Comparison of ENCODE assay signal across 11 cellular contexts in the genomic region with DNA sequence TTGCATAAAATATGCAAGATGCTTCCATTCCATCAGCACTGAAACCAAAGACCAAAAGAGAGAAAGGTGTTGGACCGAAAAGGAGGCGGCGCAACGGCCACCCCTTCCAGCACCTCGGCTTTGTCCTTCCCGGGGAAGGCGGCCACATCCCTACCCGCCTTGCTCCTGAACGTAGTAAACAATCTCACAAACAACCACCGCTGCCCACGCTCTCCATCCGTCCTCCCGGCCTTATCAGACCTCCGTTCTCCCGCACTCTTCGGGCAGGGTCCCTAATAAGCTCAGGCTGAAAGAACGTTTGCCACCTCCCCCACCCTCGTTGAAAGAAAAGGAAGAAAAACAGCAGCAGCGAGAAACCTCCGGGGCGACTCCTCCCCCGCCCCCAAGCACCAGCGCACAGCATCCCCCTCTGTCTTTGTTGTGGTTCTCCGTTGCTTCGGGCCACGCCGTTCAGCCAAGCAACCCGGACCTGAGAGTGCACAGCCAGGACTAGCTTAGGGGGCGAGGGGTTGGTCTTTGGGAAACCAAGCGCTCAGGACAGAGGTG. TPM values are rescaled to one million over a fixed set of nuclear protein-coding genes. Genes with fewer than 3 reads are reported as not detected.
DNase-seq lines count a peak whose midpoint lies in the region; ATAC-seq, FAIRE-seq and TF ChIP-seq lines count a peak whose summit lies in the region.
"Had no signal": no experiment of that assay in that cellular context is flagged by ENCODE, and none has a peak within 500 bp of the region (broad histone marks: within the 10 kb centered on the region; RNA-seq: fewer than 3 reads in every experiment).

No MANE protein-coding gene starts in this region.

- POLR2A ChIA-PET in HepG2 (lab: Yijun Ruan, JAX), result no interaction called here

- H3K9me3 ChIP-seq in HepG2 (ENCODE audit: low read length) (no peaks in the 10 kb centered on the region), right lobe of liver (no peaks in the 10 kb centered on the region), RWPE2 (ENCODE audit: severe bottlenecking) (no peaks in the 10 kb centered on the region), iPS-18c (ENCODE audit: control insufficient read depth, insufficient read depth, low read length) (peaks cover 7% of the 10 kb centered on the region), ovary (peaks cover 0 to 4% of the 10 kb centered on the region in 2 donors)
- H3K9me3 ChIP-seq: left lung had no signal

- TF ChIP-seq POLR2A in HepG2 (IDR thresholded peaks at IDR 0.05; ENCODE audit: insufficient read depth in 1 of 2, low read depth in 2 of 2, low read length in 2 of 2) (no peak), right lobe of liver (IDR thresholded peaks at IDR 0.05) (no peak), ovary (IDR thresholded peaks at IDR 0.05) (no peak)

- H3K4me2 ChIP-seq in HepG2 (ENCODE audit: low read depth, low read length), result no peak overlapping the region

- H3K27me3 ChIP-seq in HepG2 (ENCODE audit: control insufficient read depth in 1 of 2, insufficient read depth in 2 of 2, low read length in 2 of 2) (peaks cover 0 to 74% of the 10 kb centered on the region in 2 experiments; a peak in 4 of 5 replicates), right lobe of liver (peaks cover 33 to 83% of the 10 kb centered on the region in 2 donors), RWPE2 (ENCODE audit: insufficient read depth, poor library complexity, severe bottlenecking) (peaks cover 86% of the 10 kb centered on the region), ovary (peaks cover 20% of the 10 kb centered on the region)

- FAIRE-seq in HepG2 (lab: Jason Lieb, UNC), result no peak
- FAIRE-seq: colon had no signal

- H4K20me1 ChIP-seq in HepG2 (ENCODE audit: insufficient read depth, low read length), result no peaks in the 10 kb centered on the region

- in situ Hi-C loops in HepG2 (cut with HindIII; ENCODE audit: extremely low pct_ligation_motif_present, low pct_unique_long_range_greater_than_20kb), result no loop called here

- TF ChIP-seq RAD21 in HepG2 (CRISPR knock-in tag; IDR thresholded peaks at IDR 0.05), result no peak

- CTCF ChIA-PET in HepG2 (lab: Yijun Ruan, JAX; ENCODE audit: low intra/inter-chr PET ratio, low total read pairs), result no interaction called here

- no peaks in the 10 kb centered on the region for H3K36me3 ChIP-seq in HepG2 (replicated peaks in 1 of 2; ENCODE audit: control insufficient read depth in 1 of 2, insufficient read depth in 2 of 2, low read length in 2 of 2)
- H3K36me3 ChIP-seq in right lobe of liver, result no peaks in the 10 kb centered on the region
- no peaks in the 10 kb centered on the region for H3K36me3 ChIP-seq in RWPE2 (ENCODE audit: low read depth)
- H3K36me3 ChIP-seq in ovary, result no peaks in the 10 kb centered on the region
- H3K36me3 ChIP-seq: left lung had no signal

- H3K9ac ChIP-seq in HepG2 (ENCODE audit: insufficient read depth, low read depth, low read length), result no peak overlapping the region

- WGBS in HepG2 (ENCODE audit: low lambda C conversion rate), result 59% methylated on average over 30 of the region's 30 CpGs
- 4% methylated on average over 28 of the region's 30 CpGs for WGBS in right lobe of liver (ENCODE audit: insufficient coverage, low coverage, low lambda C conversion rate, missing lambda C conversion rate)
- WGBS in ovary, 3 donors, result 4 to 5% (median 4%) methylated on average over 30 of the region's 30 CpGs

- TF ChIP-seq CTCF in HepG2 (CRISPR knock-in tag; IDR thresholded peaks at IDR 0.05) (no peak), right lobe of liver (IDR thresholded peaks at IDR 0.05) (no peak), RWPE2 (IDR thresholded peaks at IDR 0.05; ENCODE audit: poor library complexity, severe bottlenecking) (no peak), ovary (IDR thresholded peaks at IDR 0.05) (no peak)

- TF ChIP-seq EP300 in HepG2 (IDR thresholded peaks at IDR 0.05; ENCODE audit: low read depth in 2 of 2, low read length in 2 of 2) (no peak), HepG2 (CRISPR knock-in tag; IDR thresholded peaks at IDR 0.05; ENCODE audit: borderline replicate concordance) (no peak), ovary (IDR thresholded peaks at IDR 0.05) (no peak)

- ATAC-seq in HepG2 (peak; percentile 18; the same call in 2 of the 3 replicates), right lobe of liver (no peak), RWPE2 (ENCODE audit: low read depth) (no peak), GM18517 (IDR thresholded peaks at IDR 0.05; ENCODE audit: unreplicated experiment) (no peak), HG03280 (IDR thresholded peaks at IDR 0.05; ENCODE audit: unreplicated experiment) (no peak)
- ATAC-seq: left lung had no signal

- intact Hi-C loops in HepG2 (cut with micrococcal nuclease; ENCODE audit: unreplicated experiment), result no loop called here
- intact Hi-C loops in right lobe of liver (cut with DNase I), result loop anchor here in 1 of 2 donors (10.0 kb wide), 1 partner anchor 395 kb away; no protein-coding TSS in a partner anchor
- intact Hi-C loops in ovary (cut with DNase I), result loop anchor here in 1 of 4 donors (10.0 kb wide), 1 partner anchor 395 kb away; no protein-coding TSS in a partner anchor

- H3K4me3 ChIP-seq in HepG2 (replicated peaks in 1 of 3; ENCODE audit: insufficient read depth in 1 of 3, low read depth in 2 of 3, low read length in 3 of 3), result no peak overlapping the region
- no peak overlapping the region for H3K4me3 ChIP-seq in right lobe of liver
- H3K4me3 ChIP-seq in RWPE2 (ENCODE audit: severe bottlenecking), result peak overlapping the region; percentile 16
- H3K4me3 ChIP-seq in iPS-18c (ENCODE audit: insufficient read depth, low read depth, low read length), result peak overlapping the region; percentile 1
- no peak overlapping the region for H3K4me3 ChIP-seq in ovary
- H3K4me3 ChIP-seq: left lung had no signal

- H3K27ac ChIP-seq in HepG2 (ENCODE audit: extremely low read length, insufficient read depth, low read length) (no peak overlapping the region), right lobe of liver (no peak overlapping the region), RWPE2 (ENCODE audit: poor library complexity, severe bottlenecking) (no peak overlapping the region), ovary (no peak overlapping the region)
- H3K27ac ChIP-seq: left lung had no signal

- no peaks in the 10 kb centered on the region for H3K79me2 ChIP-seq in HepG2 (ENCODE audit: insufficient read depth, low read length)

- BruUV-seq in HepG2 (replicated peaks; lab: Mats Ljungman, UMichigan), result no TSS peak

- DNase-seq in HepG2 (ENCODE audit: low spot score) (no peak), right lobe of liver (no peak), RWPE2 (ENCODE audit: low spot score) (no peak), cortex of kidney (lab: John Stamatoyannopoulos, UW) (no peak), ovary (no peak)
- DNase-seq: GOT3 had no signal

- H2AFZ ChIP-seq in HepG2 (ENCODE audit: low read length), result no peak overlapping the region

- no peaks in the 10 kb centered on the region for H3K4me1 ChIP-seq in HepG2 (ENCODE audit: insufficient read depth, low read length)
- peaks cover 0 to 6% (median 0%) of the 10 kb centered on the region in 4 donors for H3K4me1 ChIP-seq in right lobe of liver
- H3K4me1 ChIP-seq in RWPE2 (ENCODE audit: insufficient read depth, poor library complexity, severe bottlenecking), result no peaks in the 10 kb centered on the region
- H3K4me1 ChIP-seq in ovary (ENCODE audit: insufficient read depth), result peaks cover 3% of the 10 kb centered on the region

RNA-seq across cellular contexts. Expression of a gene that starts 4.4 kb away (rescaled TPM):
- total RNA-seq in HepG2 (2016; rRNA removed; fragmentation: Illumina TruSeq; extraction: Trizol), result not detected in 2 replicates
- total RNA-seq in HepG2 (2016; cell fraction: cytosol; rRNA removed; fragmentation: Illumina TruSeq; extraction: Trizol; ENCODE audit: low read depth), result not detected in 2 replicates
- total RNA-seq in HepG2 (2016; cell fraction: insoluble cytoplasmic fraction; rRNA removed; fragmentation: Illumina TruSeq; extraction: Trizol), result not detected in 2 replicates
- not detected in 2 replicates for total RNA-seq in HepG2 (2016; cell fraction: membrane; rRNA removed; fragmentation: Illumina TruSeq; extraction: Trizol)
- not detected in 2 replicates for total RNA-seq in HepG2 (2016; cell fraction: nucleus; rRNA removed; fragmentation: Illumina TruSeq; extraction: Trizol)
- polyA plus RNA-seq in HepG2 (2011; rRNA removed), result not detected in 2 replicates
- not detected in 2 replicates for polyA plus RNA-seq in HepG2 (2011; cell fraction: cytosol; rRNA removed)
- not detected in 2 replicates for polyA plus RNA-seq in HepG2 (2011; cell fraction: nucleus; rRNA removed)
- polyA plus RNA-seq in HepG2 (2012), result not detected in 2 replicates
- not detected in 2 replicates for polyA plus RNA-seq in HepG2 (2016; cell fraction: cytosol; fragmentation: Illumina TruSeq; extraction: Trizol; ENCODE audit: low read depth)
- polyA plus RNA-seq in HepG2 (2016; cell fraction: insoluble cytoplasmic fraction; fragmentation: Illumina TruSeq; extraction: Trizol; ENCODE audit: low read depth), result not detected in 2 replicates
- not detected in 2 replicates for polyA plus RNA-seq in HepG2 (2016; cell fraction: membrane; fragmentation: Illumina TruSeq; extraction: Trizol; ENCODE audit: low read depth)
- polyA plus RNA-seq in HepG2 (2016; cell fraction: nucleus; fragmentation: Illumina TruSeq; extraction: Trizol; ENCODE audit: insufficient read depth, low read depth), result not detected in 2 replicates
- not detected in 2 replicates for polyA minus RNA-seq in HepG2 (2011; rRNA and poly(A)+ RNA removed; ENCODE audit: low replicate concordance)
- not detected in 2 replicates for polyA minus RNA-seq in HepG2 (2011; cell fraction: cytosol; rRNA and poly(A)+ RNA removed)
- not detected in 2 replicates for polyA minus RNA-seq in HepG2 (2011; cell fraction: nucleus; rRNA and poly(A)+ RNA removed)
- total RNA-seq in right lobe of liver, result not detected
- total RNA-seq in ovary, result not detected
- polyA plus RNA-seq in ovary, result not detected
- total RNA-seq: left lung had no signal

RNA-seq across cellular contexts. Expression of a gene that starts 13.2 kb away (rescaled TPM):
- total RNA-seq in HepG2 (2016; rRNA removed; fragmentation: Illumina TruSeq; extraction: Trizol) (not detected in 2 replicates), right lobe of liver (not detected), ovary (not detected)
- total RNA-seq in HepG2 (2016; cell fraction: cytosol; rRNA removed; fragmentation: Illumina TruSeq; extraction: Trizol; ENCODE audit: low read depth), result not detected in 2 replicates
- total RNA-seq in HepG2 (2016; cell fraction: insoluble cytoplasmic fraction; rRNA removed; fragmentation: Illumina TruSeq; extraction: Trizol), result not detected in 2 replicates
- not detected in 2 replicates for total RNA-seq in HepG2 (2016; cell fraction: membrane; rRNA removed; fragmentation: Illumina TruSeq; extraction: Trizol)
- total RNA-seq in HepG2 (2016; cell fraction: nucleus; rRNA removed; fragmentation: Illumina TruSeq; extraction: Trizol), result not detected in 2 replicates
- polyA plus RNA-seq in HepG2 (2011; rRNA removed) (not detected in 2 replicates), ovary (not detected)
- not detected in 2 replicates for polyA plus RNA-seq in HepG2 (2011; cell fraction: cytosol; rRNA removed)
- polyA plus RNA-seq in HepG2 (2011; cell fraction: nucleus; rRNA removed), result not detected in 2 replicates
- not detected in 2 replicates for polyA plus RNA-seq in HepG2 (2012)
- not detected in 2 replicates for polyA plus RNA-seq in HepG2 (2016; cell fraction: cytosol; fragmentation: Illumina TruSeq; extraction: Trizol; ENCODE audit: low read depth)
- polyA plus RNA-seq in HepG2 (2016; cell fraction: insoluble cytoplasmic fraction; fragmentation: Illumina TruSeq; extraction: Trizol; ENCODE audit: low read depth), result not detected in 2 replicates
- not detected in 2 replicates for polyA plus RNA-seq in HepG2 (2016; cell fraction: membrane; fragmentation: Illumina TruSeq; extraction: Trizol; ENCODE audit: low read depth)
- polyA plus RNA-seq in HepG2 (2016; cell fraction: nucleus; fragmentation: Illumina TruSeq; extraction: Trizol; ENCODE audit: insufficient read depth, low read depth), result not detected in 2 replicates
- polyA minus RNA-seq in HepG2 (2011; rRNA and poly(A)+ RNA removed; ENCODE audit: low replicate concordance), result not detected in 2 replicates
- not detected in 2 replicates for polyA minus RNA-seq in HepG2 (2011; cell fraction: cytosol; rRNA and poly(A)+ RNA removed)
- not detected in 2 replicates for polyA minus RNA-seq in HepG2 (2011; cell fraction: nucleus; rRNA and poly(A)+ RNA removed)
- total RNA-seq: left lung had no signal

RNA-seq across cellular contexts. Expression of a gene that starts 20.2 kb away (rescaled TPM):
- total RNA-seq in HepG2 (2016; rRNA removed; fragmentation: Illumina TruSeq; extraction: Trizol) (not detected in 2 replicates), right lobe of liver (not detected), ovary (not detected)
- total RNA-seq in HepG2 (2016; cell fraction: cytosol; rRNA removed; fragmentation: Illumina TruSeq; extraction: Trizol; ENCODE audit: low read depth), result not detected in 2 replicates
- total RNA-seq in HepG2 (2016; cell fraction: insoluble cytoplasmic fraction; rRNA removed; fragmentation: Illumina TruSeq; extraction: Trizol), result not detected in 2 replicates
- total RNA-seq in HepG2 (2016; cell fraction: membrane; rRNA removed; fragmentation: Illumina TruSeq; extraction: Trizol), result not detected in 2 replicates
- total RNA-seq in HepG2 (2016; cell fraction: nucleus; rRNA removed; fragmentation: Illumina TruSeq; extraction: Trizol), result not detected in 2 replicates
- polyA plus RNA-seq in HepG2 (2011; rRNA removed) (not detected in 2 replicates), ovary (not detected)
- polyA plus RNA-seq in HepG2 (2011; cell fraction: cytosol; rRNA removed), result not detected in 2 replicates
- polyA plus RNA-seq in HepG2 (2011; cell fraction: nucleus; rRNA removed), result not detected in 2 replicates
- polyA plus RNA-seq in HepG2 (2012), result not detected in 2 replicates
- polyA plus RNA-seq in HepG2 (2016; cell fraction: cytosol; fragmentation: Illumina TruSeq; extraction: Trizol; ENCODE audit: low read depth), result not detected in 2 replicates
- not detected in 2 replicates for polyA plus RNA-seq in HepG2 (2016; cell fraction: insoluble cytoplasmic fraction; fragmentation: Illumina TruSeq; extraction: Trizol; ENCODE audit: low read depth)
- not detected in 2 replicates for polyA plus RNA-seq in HepG2 (2016; cell fraction: membrane; fragmentation: Illumina TruSeq; extraction: Trizol; ENCODE audit: low read depth)
- polyA plus RNA-seq in HepG2 (2016; cell fraction: nucleus; fragmentation: Illumina TruSeq; extraction: Trizol; ENCODE audit: insufficient read depth, low read depth), result not detected in 2 replicates
- not detected in 2 replicates for polyA minus RNA-seq in HepG2 (2011; rRNA and poly(A)+ RNA removed; ENCODE audit: low replicate concordance)
- not detected in 2 replicates for polyA minus RNA-seq in HepG2 (2011; cell fraction: cytosol; rRNA and poly(A)+ RNA removed)
- polyA minus RNA-seq in HepG2 (2011; cell fraction: nucleus; rRNA and poly(A)+ RNA removed), result not detected in 2 replicates
- total RNA-seq: left lung had no signal

RNA-seq across cellular contexts. Expression of a gene that starts 27.7 kb away (rescaled TPM):
- total RNA-seq in HepG2 (2016; rRNA removed; fragmentation: Illumina TruSeq; extraction: Trizol), result not detected in 2 replicates
- total RNA-seq in HepG2 (2016; cell fraction: cytosol; rRNA removed; fragmentation: Illumina TruSeq; extraction: Trizol; ENCODE audit: low read depth), result not detected in 2 replicates
- not detected in 2 replicates for total RNA-seq in HepG2 (2016; cell fraction: insoluble cytoplasmic fraction; rRNA removed; fragmentation: Illumina TruSeq; extraction: Trizol)
- total RNA-seq in HepG2 (2016; cell fraction: membrane; rRNA removed; fragmentation: Illumina TruSeq; extraction: Trizol), result not detected in 2 replicates
- not detected in 2 replicates for total RNA-seq in HepG2 (2016; cell fraction: nucleus; rRNA removed; fragmentation: Illumina TruSeq; extraction: Trizol)
- not detected in 2 replicates for polyA plus RNA-seq in HepG2 (2011; rRNA removed)
- polyA plus RNA-seq in HepG2 (2011; cell fraction: cytosol; rRNA removed), result not detected in 2 replicates
- polyA plus RNA-seq in HepG2 (2011; cell fraction: nucleus; rRNA removed), result not detected in 2 replicates
- polyA plus RNA-seq in HepG2 (2012), result not detected in 2 replicates
- not detected in 2 replicates for polyA plus RNA-seq in HepG2 (2016; cell fraction: cytosol; fragmentation: Illumina TruSeq; extraction: Trizol; ENCODE audit: low read depth)
- not detected in 2 replicates for polyA plus RNA-seq in HepG2 (2016; cell fraction: insoluble cytoplasmic fraction; fragmentation: Illumina TruSeq; extraction: Trizol; ENCODE audit: low read depth)
- not detected in 2 replicates for polyA plus RNA-seq in HepG2 (2016; cell fraction: membrane; fragmentation: Illumina TruSeq; extraction: Trizol; ENCODE audit: low read depth)
- not detected in 2 replicates for polyA plus RNA-seq in HepG2 (2016; cell fraction: nucleus; fragmentation: Illumina TruSeq; extraction: Trizol; ENCODE audit: insufficient read depth, low read depth)
- polyA minus RNA-seq in HepG2 (2011; rRNA and poly(A)+ RNA removed; ENCODE audit: low replicate concordance), result 0.72 TPM in 1 of 2 replicates, not detected in the other
- polyA minus RNA-seq in HepG2 (2011; cell fraction: cytosol; rRNA and poly(A)+ RNA removed), result not detected in 2 replicates
- polyA minus RNA-seq in HepG2 (2011; cell fraction: nucleus; rRNA and poly(A)+ RNA removed), result not detected in 2 replicates
- not detected for total RNA-seq in right lobe of liver
- total RNA-seq in ovary, result 1 to 10 TPM in 2 of 7 donors, under 1 TPM in 1, not detected in 4; 0.61 to 1.3 (median 1.1) TPM
- under 1 TPM; 0.07 to 0.48 TPM for polyA plus RNA-seq in ovary
- total RNA-seq: left lung had no signal

RNA-seq across cellular contexts. Expression of a gene that starts 37.2 kb away (rescaled TPM):
- total RNA-seq in HepG2 (2016; rRNA removed; fragmentation: Illumina TruSeq; extraction: Trizol) (not detected in 2 replicates), right lobe of liver (not detected), ovary (1 to 10 TPM in 4 of 7 donors, under 1 TPM in 3; 0.38 to 3.2 (median 1.0) TPM)
- not detected in 2 replicates for total RNA-seq in HepG2 (2016; cell fraction: cytosol; rRNA removed; fragmentation: Illumina TruSeq; extraction: Trizol; ENCODE audit: low read depth)
- not detected in 2 replicates for total RNA-seq in HepG2 (2016; cell fraction: insoluble cytoplasmic fraction; rRNA removed; fragmentation: Illumina TruSeq; extraction: Trizol)
- not detected in 2 replicates for total RNA-seq in HepG2 (2016; cell fraction: membrane; rRNA removed; fragmentation: Illumina TruSeq; extraction: Trizol)
- total RNA-seq in HepG2 (2016; cell fraction: nucleus; rRNA removed; fragmentation: Illumina TruSeq; extraction: Trizol), result not detected in 2 replicates
- polyA plus RNA-seq in HepG2 (2011; rRNA removed) (not detected in 2 replicates), ovary (1 to 10 TPM; 1.1 to 8.1 TPM)
- not detected in 2 replicates for polyA plus RNA-seq in HepG2 (2011; cell fraction: cytosol; rRNA removed)
- polyA plus RNA-seq in HepG2 (2011; cell fraction: nucleus; rRNA removed), result not detected in 2 replicates
- not detected in 2 replicates for polyA plus RNA-seq in HepG2 (2012)
- polyA plus RNA-seq in HepG2 (2016; cell fraction: cytosol; fragmentation: Illumina TruSeq; extraction: Trizol; ENCODE audit: low read depth), result not detected in 2 replicates
- polyA plus RNA-seq in HepG2 (2016; cell fraction: insoluble cytoplasmic fraction; fragmentation: Illumina TruSeq; extraction: Trizol; ENCODE audit: low read depth), result not detected in 2 replicates
- not detected in 2 replicates for polyA plus RNA-seq in HepG2 (2016; cell fraction: membrane; fragmentation: Illumina TruSeq; extraction: Trizol; ENCODE audit: low read depth)
- polyA plus RNA-seq in HepG2 (2016; cell fraction: nucleus; fragmentation: Illumina TruSeq; extraction: Trizol; ENCODE audit: insufficient read depth, low read depth), result not detected in 2 replicates
- polyA minus RNA-seq in HepG2 (2011; rRNA and poly(A)+ RNA removed; ENCODE audit: low replicate concordance), result not detected in 2 replicates
- not detected in 2 replicates for polyA minus RNA-seq in HepG2 (2011; cell fraction: cytosol; rRNA and poly(A)+ RNA removed)
- polyA minus RNA-seq in HepG2 (2011; cell fraction: nucleus; rRNA and poly(A)+ RNA removed), result not detected in 2 replicates

Comparison
In these comparisons a context has a peak if more than half of its experiments do, and no peak if none do; other contexts are left out.
1. H3K4me3 ChIP-seq: peak in RWPE2 (single experiment) and iPS-18c (single experiment); none in HepG2 (0 of 3), right lobe of liver (0 of 3) and ovary (single experiment).